8 cellular contexts compared by ENCODE assay signal in the genomic region with DNA sequence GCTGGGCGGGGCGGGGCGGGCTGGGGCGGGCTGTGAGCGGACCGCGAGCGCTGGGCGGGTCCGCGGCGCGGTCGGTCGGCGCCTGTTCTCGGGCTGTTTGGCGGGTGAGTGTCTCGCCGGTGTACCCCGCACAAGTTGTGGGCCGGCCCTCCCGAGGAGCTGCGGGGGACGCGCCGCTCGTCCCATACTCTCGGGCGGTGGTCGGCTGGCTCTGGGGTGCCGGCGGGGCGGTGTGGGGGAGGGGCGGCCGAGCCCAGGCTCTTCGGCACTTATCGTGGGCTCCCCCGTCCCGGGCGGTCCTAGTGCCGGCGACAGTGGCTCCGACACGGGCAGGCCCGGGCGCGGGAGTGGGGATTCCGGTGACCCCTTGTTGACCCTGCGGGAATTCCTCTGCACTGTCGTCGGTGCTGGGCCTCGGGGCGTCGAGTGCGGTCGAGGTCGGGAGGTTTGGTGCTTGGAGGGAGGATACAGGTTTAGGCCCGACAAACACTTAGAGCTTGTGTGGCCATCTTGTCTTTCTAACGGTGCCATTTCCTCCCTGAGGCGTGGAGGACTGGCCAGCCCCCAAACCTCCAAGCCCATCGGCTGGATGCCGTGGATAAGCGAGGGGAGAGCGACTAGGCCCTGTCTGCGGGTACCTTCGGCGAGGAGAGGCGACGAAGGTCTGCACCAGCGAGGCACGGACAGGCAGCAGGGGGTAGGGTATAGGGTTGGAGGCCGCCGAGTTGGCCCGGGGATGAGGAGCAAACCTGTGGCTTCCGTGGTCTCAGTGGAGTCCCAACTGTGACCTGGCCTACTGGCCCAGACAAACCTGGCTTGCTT. TPM values are rescaled to one million over a fixed set of nuclear protein-coding genes. Genes with fewer than 3 reads are reported as not detected.
DNase-seq lines count a peak whose midpoint lies in the region; ATAC-seq and TF ChIP-seq lines count a peak whose summit lies in the region.

A gene (plus strand): TSS at position 47 of the 822 bp plus-strand sequence. CDS start 8,308 bp downstream, outside the sequence.

- H3K4me1 ChIP-seq in esophagus (ENCODE audit: control insufficient read depth in 2 of 2, insufficient read depth in 2 of 2, low read length in 1 of 2), result peaks cover 0 to 2% of the 10 kb centered on the region in 2 donors

- peak; percentile 41 for ATAC-seq in HG02885 (IDR thresholded peaks at IDR 0.05; ENCODE audit: poor library complexity, unreplicated experiment)
- peak; percentile 60 for ATAC-seq in activated CD8-positive, alpha-beta memory T cell treated with anti-CD3 and anti-CD28 coated beads, Interleukin-2, amount 10 ng/mL, durations not matched to agents 7 days and 5 days
- peak; percentile 58 to 65 for ATAC-seq in naive thymus-derived CD8-positive, alpha-beta T cell

- no peak for TF ChIP-seq CTCF in subcutaneous adipose tissue (IDR thresholded peaks at IDR 0.05; ENCODE audit: low read depth)

- H3K27ac ChIP-seq in esophagus (ENCODE audit: low read depth in 2 of 2, low read length in 1 of 2), result peak within 1 kb of the TSS; percentile 99

- peaks cover 31% of the 10 kb centered on the region for H3K36me3 Mint-ChIP-seq in activated CD8-positive, alpha-beta memory T cell treated with anti-CD3 and anti-CD28 coated beads, Interleukin-2, amount 10 ng/mL, durations not matched to agents 7 days and 5 days
- peaks cover 0 to 29% (median 7%) of the 10 kb centered on the region in 3 donors for H3K36me3 Mint-ChIP-seq in naive thymus-derived CD8-positive, alpha-beta T cell

- no peaks in the 10 kb centered on the region for H3K27me3 ChIP-seq in esophagus (ENCODE audit: control insufficient read depth in 1 of 2, insufficient read depth in 2 of 2, low read length in 2 of 2)

- H3K4me1 Mint-ChIP-seq in activated CD8-positive, alpha-beta memory T cell treated with anti-CD3 and anti-CD28 coated beads, Interleukin-2, amount 10 ng/mL, durations not matched to agents 7 days and 5 days, result peaks cover 66% of the 10 kb centered on the region
- H3K4me1 Mint-ChIP-seq in naive thymus-derived CD8-positive, alpha-beta T cell, result peaks cover 37 to 79% (median 75%) of the 10 kb centered on the region in 4 donors

- H3K4me3 Mint-ChIP-seq in activated CD8-positive, alpha-beta memory T cell treated with anti-CD3 and anti-CD28 coated beads, Interleukin-2, amount 10 ng/mL, durations not matched to agents 7 days and 5 days, result peak within 1 kb of the TSS; percentile 99
- H3K4me3 Mint-ChIP-seq in naive thymus-derived CD8-positive, alpha-beta T cell, result peak within 1 kb of the TSS; percentile 92 to 100 (median 98)

- POLR2A ChIA-PET in naive thymus-derived CD8-positive, alpha-beta T cell (lab: Charles Lee), result interaction anchor here (0.6 to 4.1 kb wide), 26 partner anchors 13 to 755 kb away, joined by 3 to 31 read pairs (median 5); a partner anchor contains a TSS

- CTCF ChIA-PET in activated CD8-positive, alpha-beta memory T cell treated with anti-CD3 and anti-CD28 coated beads, Interleukin-2, amount 10 ng/mL, durations not matched to agents 7 days and 5 days (lab: Charles Lee), result interaction anchor here (1.2 to 2.2 kb wide), 3 partner anchors 10 to 386 kb away, joined by 3 to 5 read pairs (median 3); a partner anchor contains a TSS

- no peaks in the 10 kb centered on the region for H3K36me3 ChIP-seq in esophagus (ENCODE audit: control insufficient read depth in 2 of 2, insufficient read depth in 2 of 2, low read length in 1 of 2)

- H3K27me3 Mint-ChIP-seq in activated CD8-positive, alpha-beta memory T cell treated with anti-CD3 and anti-CD28 coated beads, Interleukin-2, amount 10 ng/mL, durations not matched to agents 7 days and 5 days, result no peaks in the 10 kb centered on the region
- H3K27me3 Mint-ChIP-seq in naive thymus-derived CD8-positive, alpha-beta T cell, result peaks cover 0 to 2% (median 0%) of the 10 kb centered on the region in 5 donors

- peak within 1 kb of the TSS; percentile 100 for H3K27ac Mint-ChIP-seq in activated CD8-positive, alpha-beta memory T cell treated with anti-CD3 and anti-CD28 coated beads, Interleukin-2, amount 10 ng/mL, durations not matched to agents 7 days and 5 days
- H3K27ac Mint-ChIP-seq in naive thymus-derived CD8-positive, alpha-beta T cell, result peak within 1 kb of the TSS; percentile 93 to 100 (median 99)

- DNase-seq in SIG-M5 treated with dmso at 0.1 percent for 504 hours (lab: John Stamatoyannopoulos, UW; ENCODE audit: unreplicated experiment), result peak; percentile 62
- no peak for DNase-seq in SIG-M5 (lab: John Stamatoyannopoulos, UW)
- DNase-seq in NCI-H526 (lab: John Stamatoyannopoulos, UW), result peak; percentile 67 to 92
- DNase-seq in activated CD8-positive, alpha-beta memory T cell treated with anti-CD3 and anti-CD28 coated beads, Interleukin-2, amount 10 ng/mL, durations not matched to agents 7 days and 5 days, result peak; percentile 88
- DNase-seq in naive thymus-derived CD8-positive, alpha-beta T cell, result peak in 8 of 10 donors; percentile 68 to 94 (median 86)

- no peaks in the 10 kb centered on the region for H3K9me3 ChIP-seq in esophagus (ENCODE audit: control insufficient read depth in 2 of 2, insufficient read depth in 1 of 2, low read depth in 1 of 2, low read length in 1 of 2)

- H3K9me3 Mint-ChIP-seq in activated CD8-positive, alpha-beta memory T cell treated with anti-CD3 and anti-CD28 coated beads, Interleukin-2, amount 10 ng/mL, durations not matched to agents 7 days and 5 days (ENCODE audit: low read depth), result no peaks in the 10 kb centered on the region
- peaks cover 0 to 2% (median 0%) of the 10 kb centered on the region in 9 donors for H3K9me3 Mint-ChIP-seq in naive thymus-derived CD8-positive, alpha-beta T cell

- H3K4me3 ChIP-seq in esophagus (ENCODE audit: low read depth in 1 of 2, low read length in 2 of 2), result peak within 1 kb of the TSS; percentile 58 to 98

- 0% methylated on average over 44 to 76 of the region's 76 CpGs for WGBS in esophagus, 2 donors

RNA-seq across cellular contexts. Expression of the gene that starts here (rescaled TPM):
- 100 to 1,000 TPM; 242 to 290 TPM for total RNA-seq in activated CD8-positive, alpha-beta memory T cell treated with anti-CD3 and anti-CD28 coated beads, Interleukin-2, amount 10 ng/mL, durations not matched to agents 7 days and 5 days
- polyA plus RNA-seq in esophagus, result 10 to 100 TPM; 63.6 to 95.6 TPM
- 100 to 1,000 TPM; 303 to 309 TPM for total RNA-seq in naive thymus-derived CD8-positive, alpha-beta T cell
- 100 to 1,000 TPM; 143 to 182 (median 144) TPM for polyA plus RNA-seq in naive thymus-derived CD8-positive, alpha-beta T cell
- total RNA-seq in subcutaneous adipose tissue, result 100 to 1,000 TPM; 299 to 428 (median 363) TPM
